12 cellular contexts compared by ENCODE assay signal in genomic region chr12:10941916-10942607, GRCh38. TPM values are rescaled to one million over a fixed set of nuclear protein-coding genes. Genes with fewer than 3 reads are reported as not detected.
DNase-seq lines count a peak whose midpoint lies in the region; ATAC-seq, FAIRE-seq and TF ChIP-seq lines count a peak whose summit lies in the region.
"Had no signal": no experiment of that assay in that cellular context is flagged by ENCODE, and none has a peak within 500 bp of the region (broad histone marks: within the 10 kb centered on the region; RNA-seq: fewer than 3 reads in every experiment).

No MANE protein-coding gene starts in this region.

- TF ChIP-seq CTCF in MCF 10A (IDR thresholded peaks at IDR 0.05; ENCODE audit: unreplicated experiment), result no peak
- no peak for TF ChIP-seq CTCF in breast epithelium (IDR thresholded peaks at IDR 0.05)
- TF ChIP-seq CTCF in kidney (IDR thresholded peaks at IDR 0.05; ENCODE audit: borderline replicate concordance, extremely low read depth, insufficient read depth), result no peak

- no peak for FAIRE-seq in kidney (lab: Jason Lieb, UNC)

- ATAC-seq in HG03457 (IDR thresholded peaks at IDR 0.05; ENCODE audit: unreplicated experiment), result no peak
- ATAC-seq: activated T-cell treated with anti-CD3 and anti-CD28 coated beads, Interleukin-2, amount 50 U/mL, for 4 hours had no signal

- peaks cover 6% of the 10 kb centered on the region for H3K9me3 Mint-ChIP-seq in MCF 10A (ENCODE audit: unreplicated experiment)

- H3K4me3 Mint-ChIP-seq in MCF 10A (ENCODE audit: unreplicated experiment), result no peak overlapping the region
- H3K4me3 Mint-ChIP-seq: activated T-cell treated with anti-CD3 and anti-CD28 coated beads, Interleukin-2, amount 50 U/mL, for 4 hours had no signal

- CTCF ChIA-PET in MCF 10A (lab: Yijun Ruan, JAX), result interaction anchor here (0.6 to 2.7 kb wide), 7 partner anchors 7 to 544 kb away, joined by 3 to 11 read pairs (median 3); no protein-coding TSS in a partner anchor

- no peak overlapping the region for H3K9ac ChIP-seq in kidney (ENCODE audit: low read length in 2 of 2)

- H3K27me3 Mint-ChIP-seq in MCF 10A (ENCODE audit: insufficient read depth, unreplicated experiment), result no peaks in the 10 kb centered on the region

- H3K27me3 ChIP-seq in breast epithelium, result no peaks in the 10 kb centered on the region
- H3K27me3 ChIP-seq: sigmoid colon had no signal

- H3K27ac Mint-ChIP-seq in MCF 10A (ENCODE audit: low read depth, unreplicated experiment), result peak overlapping the region; percentile 78

- DNase-seq in MCF 10A (ENCODE audit: unreplicated experiment) (peak; percentile 72), breast epithelium (ENCODE audit: low spot score in 2 of 2) (no peak), SK-N-DZ (ENCODE audit: low spot score) (peak; percentile 68), kidney (peak; percentile 78), ureter (ENCODE audit: low spot score) (peak; percentile 74), NCI-H187 treated with DMSO at 0.1 percent for 48 hours (lab: John Stamatoyannopoulos, UW) (no peak), globus pallidus (ENCODE audit: low spot score) (no peak)
- DNase-seq: activated T-cell treated with anti-CD3 and anti-CD28 coated beads, Interleukin-2, amount 50 U/mL, for 4 hours; cerebellar nuclear complex; sigmoid colon had no signal

- H3K4me3 ChIP-seq in breast epithelium (no peak overlapping the region), kidney (ENCODE audit: low read length in 2 of 2) (no peak overlapping the region)
- H3K4me3 ChIP-seq: sigmoid colon had no signal

- peaks cover 31% of the 10 kb centered on the region for H3K4me1 Mint-ChIP-seq in MCF 10A (ENCODE audit: insufficient read depth, unreplicated experiment)

- H3K27ac ChIP-seq in breast epithelium, result no peak overlapping the region
- H3K27ac ChIP-seq in kidney (ENCODE audit: low read depth in 2 of 2, low read length in 2 of 2), result no peak overlapping the region
- H3K27ac ChIP-seq: sigmoid colon had no signal

- H3K4me1 ChIP-seq in breast epithelium (no peaks in the 10 kb centered on the region), kidney (ENCODE audit: control insufficient read depth in 1 of 2, insufficient read depth in 1 of 2, low read depth in 1 of 2, low read length in 2 of 2) (no peaks in the 10 kb centered on the region)
- H3K4me1 ChIP-seq: sigmoid colon had no signal

- POLR2A ChIA-PET in MCF 10A (lab: Yijun Ruan, JAX), result interaction anchor here (0.6 to 0.9 kb wide), 4 partner anchors 11 to 782 kb away, joined by 3 read pairs; no protein-coding TSS in a partner anchor

- no peak for TF ChIP-seq POLR2A in breast epithelium (IDR thresholded peaks at IDR 0.05)

- intact Hi-C loops in MCF 10A (cut with micrococcal nuclease) (loop anchor here (5.0 kb wide), 1 partner anchor 230 kb away; the partner anchor contains the start of gene SMIM10L1), breast epithelium (cut with DNase I; ENCODE audit: low total_unique reads) (no loop called here), kidney (cut with DNase I) (no loop called here)

- H3K36me3 ChIP-seq in breast epithelium, result no peaks in the 10 kb centered on the region
- H3K36me3 ChIP-seq in kidney (ENCODE audit: control insufficient read depth in 1 of 2, insufficient read depth in 2 of 2, low read length in 2 of 2), result no peaks in the 10 kb centered on the region
- H3K36me3 ChIP-seq: sigmoid colon had no signal

- no peaks in the 10 kb centered on the region for H3K9me3 ChIP-seq in breast epithelium
- no peaks in the 10 kb centered on the region for H3K9me3 ChIP-seq in kidney (ENCODE audit: control insufficient read depth in 1 of 2, low read length in 2 of 2)
- H3K9me3 ChIP-seq: sigmoid colon had no signal

- peaks cover 9% of the 10 kb centered on the region for H3K36me3 Mint-ChIP-seq in MCF 10A (ENCODE audit: insufficient read depth, unreplicated experiment)

- BruUV-seq in MCF 10A (replicated peaks; lab: Mats Ljungman, UMichigan), result no TSS peak

RNA-seq across cellular contexts. Expression of gene TAS2R14, which starts 3.0 kb away (rescaled TPM):
- 1.6 and 1.9 TPM in 2 replicates for total RNA-seq in MCF 10A (2022)
- total RNA-seq in breast epithelium, result 1 to 10 TPM; 3.7 to 8.8 (median 7.9) TPM
- 1.4 and 2.4 TPM in 2 replicates for polyA plus RNA-seq in SK-N-DZ (2014; cell fraction: cytosol; rRNA removed)
- polyA plus RNA-seq in SK-N-DZ (2014; cell fraction: nucleus; rRNA removed), result 21.8 and 23.4 TPM in 2 replicates
- total RNA-seq in kidney, result 3.9 TPM
- 0.75 TPM for polyA plus RNA-seq in kidney (ENCODE audit: insufficient read depth, low read depth, low replicate concordance)
- 8.0 TPM for total RNA-seq in ureter

RNA-seq across cellular contexts. Expression of gene PRH2, which starts 13.0 kb away (rescaled TPM):
- not detected in 2 replicates for total RNA-seq in MCF 10A (2022)
- not detected for total RNA-seq in breast epithelium
- 0.71 TPM in 1 of 2 replicates, not detected in the other for polyA plus RNA-seq in SK-N-DZ (2014; cell fraction: cytosol; rRNA removed)
- 4.6 TPM in 1 of 2 replicates, not detected in the other for polyA plus RNA-seq in SK-N-DZ (2014; cell fraction: nucleus; rRNA removed)
- total RNA-seq in kidney, result not detected
- not detected for polyA plus RNA-seq in kidney (ENCODE audit: insufficient read depth, low read depth, low replicate concordance)
- total RNA-seq in ureter, result not detected
- total RNA-seq: mononuclear cell had no signal
- polyA plus RNA-seq: sigmoid colon had no signal

RNA-seq across cellular contexts. Expression of gene TAS2R13, which starts 32.7 kb away (rescaled TPM):
- total RNA-seq in MCF 10A (2022) (0.68 and 0.93 TPM in 2 replicates), breast epithelium (1 to 10 TPM; 3.5 to 6.9 (median 5.9) TPM), kidney (2.8 TPM), ureter (7.9 TPM)
- not detected in 2 replicates for polyA plus RNA-seq in SK-N-DZ (2014; cell fraction: cytosol; rRNA removed)
- 0.12 and 0.22 TPM in 2 replicates for polyA plus RNA-seq in SK-N-DZ (2014; cell fraction: nucleus; rRNA removed)
- polyA plus RNA-seq in kidney (ENCODE audit: insufficient read depth, low read depth, low replicate concordance), result not detected

RNA-seq across cellular contexts. Expression of gene TAS2R50, which starts 44.6 kb away (rescaled TPM):
- total RNA-seq in MCF 10A (2022), result 0.86 and 1.1 TPM in 2 replicates
- total RNA-seq in breast epithelium, result 1 to 10 TPM; 4.0 to 6.2 (median 4.2) TPM
- polyA plus RNA-seq in SK-N-DZ (2014; cell fraction: cytosol; rRNA removed), result 0.20 TPM in 1 of 2 replicates, not detected in the other
- polyA plus RNA-seq in SK-N-DZ (2014; cell fraction: nucleus; rRNA removed), result 0.75 and 1.5 TPM in 2 replicates
- 2.0 TPM for total RNA-seq in kidney
- not detected for polyA plus RNA-seq in kidney (ENCODE audit: insufficient read depth, low read depth, low replicate concordance)
- 7.2 TPM for total RNA-seq in ureter

RNA-seq across cellular contexts. Expression of gene TAS2R20, which starts 56.0 kb away (rescaled TPM):
- total RNA-seq in MCF 10A (2022) (1.1 and 1.8 TPM in 2 replicates), breast epithelium (1 to 10 TPM; 4.6 to 7.9 (median 5.6) TPM), kidney (4.1 TPM), ureter (6.1 TPM)
- 0.13 and 0.31 TPM in 2 replicates for polyA plus RNA-seq in SK-N-DZ (2014; cell fraction: cytosol; rRNA removed)
- 6.7 and 9.6 TPM in 2 replicates for polyA plus RNA-seq in SK-N-DZ (2014; cell fraction: nucleus; rRNA removed)
- polyA plus RNA-seq in kidney (ENCODE audit: insufficient read depth, low read depth, low replicate concordance), result 0.47 TPM

Comparison
In these comparisons a context has a peak if more than half of its experiments do, and no peak if none do; other contexts are left out.
1. DNase-seq: peak in MCF 10A (single experiment), SK-N-DZ (single experiment), kidney (single experiment) and ureter (single experiment); none in breast epithelium (0 of 2), NCI-H187 treated with DMSO at 0.1 percent for 48 hours (single experiment) and globus pallidus (single experiment).